ENCODE assay signal across 1 cellular context in the genomic region with DNA sequence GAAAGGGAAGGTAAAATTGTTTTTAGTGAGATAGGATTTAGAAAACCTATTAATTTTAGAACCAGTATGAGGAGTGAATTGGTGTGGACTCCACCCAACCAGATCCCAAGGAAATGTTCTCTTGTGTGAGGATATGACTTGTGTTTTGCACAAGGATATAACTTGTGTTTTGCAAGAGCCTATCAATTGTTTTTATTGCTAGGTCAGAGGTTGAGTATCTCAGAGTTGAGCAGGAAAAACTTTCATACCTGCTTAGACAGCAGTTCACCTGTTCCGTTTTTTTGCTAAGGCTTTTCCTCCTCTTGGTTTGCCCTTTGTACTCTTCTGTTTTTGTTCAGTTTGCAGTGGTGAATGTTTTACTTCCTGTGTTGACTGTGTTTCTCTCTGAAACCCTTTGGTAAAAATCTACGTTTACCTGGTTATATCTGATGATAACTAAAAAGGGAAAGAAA.
TF ChIP-seq lines count a peak whose summit lies in the region.

No MANE protein-coding gene starts in this region.

TF ChIP-seq in A549, 52 proteins besides CTCF, POLR2A, EP300 and RAD21:
- TF ChIP-seq HOXB5 (CRISPR knock-in tag; IDR thresholded peaks at IDR 0.05) (no peak), HOXA7 (CRISPR knock-in tag; IDR thresholded peaks at IDR 0.05) (no peak), BHLHE40 (IDR thresholded peaks at IDR 0.05; ENCODE audit: low read depth, low read length) (no peak), ZNF302 (CRISPR knock-in tag; IDR thresholded peaks at IDR 0.05) (no peak), TFCP2L1 (CRISPR knock-in tag; IDR thresholded peaks at IDR 0.05) (no peak), FOSB (CRISPR knock-in tag; IDR thresholded peaks at IDR 0.05) (no peak)
- TF ChIP-seq, protein P1, sequence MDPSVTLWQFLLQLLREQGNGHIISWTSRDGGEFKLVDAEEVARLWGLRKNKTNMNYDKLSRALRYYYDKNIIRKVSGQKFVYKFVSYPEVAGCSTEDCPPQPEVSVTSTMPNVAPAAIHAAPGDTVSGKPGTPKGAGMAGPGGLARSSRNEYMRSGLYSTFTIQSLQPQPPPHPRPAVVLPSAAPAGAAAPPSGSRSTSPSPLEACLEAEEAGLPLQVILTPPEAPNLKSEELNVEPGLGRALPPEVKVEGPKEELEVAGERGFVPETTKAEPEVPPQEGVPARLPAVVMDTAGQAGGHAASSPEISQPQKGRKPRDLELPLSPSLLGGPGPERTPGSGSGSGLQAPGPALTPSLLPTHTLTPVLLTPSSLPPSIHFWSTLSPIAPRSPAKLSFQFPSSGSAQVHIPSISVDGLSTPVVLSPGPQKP (IDR thresholded peaks at IDR 0.05; ENCODE audit: low read depth, low read length), result no peak
- TF ChIP-seq, protein P2, sequence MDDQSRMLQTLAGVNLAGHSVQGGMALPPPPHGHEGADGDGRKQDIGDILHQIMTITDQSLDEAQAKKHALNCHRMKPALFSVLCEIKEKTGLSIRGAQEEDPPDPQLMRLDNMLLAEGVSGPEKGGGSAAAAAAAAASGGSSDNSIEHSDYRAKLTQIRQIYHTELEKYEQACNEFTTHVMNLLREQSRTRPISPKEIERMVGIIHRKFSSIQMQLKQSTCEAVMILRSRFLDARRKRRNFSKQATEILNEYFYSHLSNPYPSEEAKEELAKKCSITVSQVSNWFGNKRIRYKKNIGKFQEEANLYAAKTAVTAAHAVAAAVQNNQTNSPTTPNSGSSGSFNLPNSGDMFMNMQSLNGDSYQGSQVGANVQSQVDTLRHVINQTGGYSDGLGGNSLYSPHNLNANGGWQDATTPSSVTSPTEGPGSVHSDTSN (IDR thresholded peaks at IDR 0.05), result no peak
- TF ChIP-seq, protein P3, sequence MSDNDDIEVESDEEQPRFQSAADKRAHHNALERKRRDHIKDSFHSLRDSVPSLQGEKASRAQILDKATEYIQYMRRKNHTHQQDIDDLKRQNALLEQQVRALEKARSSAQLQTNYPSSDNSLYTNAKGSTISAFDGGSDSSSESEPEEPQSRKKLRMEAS (IDR thresholded peaks at IDR 0.05), result no peak
- TF ChIP-seq, protein P4, sequence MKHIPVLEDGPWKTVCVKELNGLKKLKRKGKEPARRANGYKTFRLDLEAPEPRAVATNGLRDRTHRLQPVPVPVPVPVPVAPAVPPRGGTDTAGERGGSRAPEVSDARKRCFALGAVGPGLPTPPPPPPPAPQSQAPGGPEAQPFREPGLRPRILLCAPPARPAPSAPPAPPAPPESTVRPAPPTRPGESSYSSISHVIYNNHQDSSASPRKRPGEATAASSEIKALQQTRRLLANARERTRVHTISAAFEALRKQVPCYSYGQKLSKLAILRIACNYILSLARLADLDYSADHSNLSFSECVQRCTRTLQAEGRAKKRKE (CRISPR knock-in tag; IDR thresholded peaks at IDR 0.05; ENCODE audit: low read depth), result no peak
